Comparison of ENCODE assay signal across 8 cellular contexts in the genomic region with DNA sequence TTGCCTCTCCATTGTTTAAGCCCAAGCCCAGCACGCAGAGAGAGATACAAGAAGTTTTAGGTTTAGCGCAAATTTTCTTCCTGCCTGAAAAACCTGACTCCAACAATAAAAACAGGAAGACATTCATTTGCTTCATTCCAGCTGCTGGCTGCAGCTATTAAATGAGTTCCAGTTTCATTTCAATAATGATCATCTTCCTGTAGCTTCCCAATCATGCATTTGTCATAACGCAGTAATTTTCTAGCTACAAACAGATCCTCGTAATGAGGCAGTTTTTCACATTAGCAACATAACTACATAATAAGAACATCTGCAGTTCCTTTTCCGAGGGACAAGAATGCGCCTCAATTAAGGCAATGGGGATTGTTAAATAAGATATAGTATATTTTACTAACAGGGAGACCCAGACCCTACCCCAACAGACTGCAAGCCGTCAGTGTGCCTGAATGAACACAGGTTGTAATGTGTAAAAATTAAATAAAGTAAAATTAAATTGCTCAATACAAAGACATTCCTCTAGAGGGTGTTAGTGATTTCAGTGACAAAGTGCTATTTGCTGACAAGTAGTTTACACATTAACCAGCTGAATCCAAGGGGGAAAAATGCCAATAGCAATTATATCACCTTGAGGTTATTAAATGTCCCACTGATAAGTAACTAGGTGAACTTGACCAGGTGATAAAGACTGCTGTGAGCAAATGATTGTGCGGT.
DNase-seq lines count a peak whose midpoint lies in the region; ATAC-seq and TF ChIP-seq lines count a peak whose summit lies in the region.

No MANE protein-coding gene starts in this region.

- H3K9me3 ChIP-seq in DND-41 (ENCODE audit: insufficient read depth, low read length, severe bottlenecking), result no peaks in the 10 kb centered on the region

- no peak overlapping the region for H3K9ac ChIP-seq in DND-41 (ENCODE audit: low read depth, low read length)

- no peaks in the 10 kb centered on the region for H3K4me1 ChIP-seq in DND-41 (ENCODE audit: insufficient read depth, low read length)

- no peak overlapping the region for H3K27ac ChIP-seq in DND-41 (ENCODE audit: low read length)

- H3K79me2 ChIP-seq in DND-41 (ENCODE audit: insufficient read depth, low read length), result no peaks in the 10 kb centered on the region

- no peaks in the 10 kb centered on the region for H3K36me3 ChIP-seq in DND-41 (ENCODE audit: insufficient read depth, low read length)

- TF ChIP-seq CTCF in DND-41 (IDR thresholded peaks at IDR 0.05; ENCODE audit: borderline replicate concordance, extremely low read depth, low read length, poor library complexity, severe bottlenecking) (peak; percentile 54), choroid plexus epithelial cell (conservative IDR thresholded peaks at IDR 0.05; ENCODE audit: low read depth, low read length) (peak; percentile 42)

- no peaks in the 10 kb centered on the region for H4K20me1 ChIP-seq in DND-41 (ENCODE audit: insufficient read depth, low read length)

- no peak for ATAC-seq in DND-41 (ENCODE audit: insufficient read depth, low read depth)

- no peak overlapping the region for H2AFZ ChIP-seq in DND-41 (ENCODE audit: low read depth, low read length)

- H3K4me2 ChIP-seq in DND-41 (ENCODE audit: insufficient read depth, low read length), result no peak overlapping the region

- no peak overlapping the region for H3K4me3 ChIP-seq in DND-41 (ENCODE audit: low read depth in 1 of 2, low read length in 2 of 2)
- no peak overlapping the region for H3K4me3 ChIP-seq in choroid plexus epithelial cell (ENCODE audit: low read depth, low read length)

- DNase-seq in DND-41 (no peak), MV-4-11 (lab: John Stamatoyannopoulos, UW) (peak; percentile 42), choroid plexus epithelial cell (ENCODE audit: low read depth) (peak; percentile 39), myocyte (ENCODE audit: low read depth) (peak; percentile 28), HPDE6-E6E7 (ENCODE audit: extremely low spot score) (no peak), NCI-H187 (lab: John Stamatoyannopoulos, UW) (no peak), head of caudate nucleus (no peak), activated T-cell treated with anti-CD3 and anti-CD28 coated beads for 4 hours (no peak)

- intact Hi-C loops in head of caudate nucleus (cut with DNase I), result no loop called here

- no peaks in the 10 kb centered on the region for H3K27me3 ChIP-seq in DND-41 (ENCODE audit: insufficient read depth, low read length, poor library complexity)

Comparison
In these comparisons a context has a peak if more than half of its experiments do, and no peak if none do; other contexts are left out.
1. DNase-seq: peak in MV-4-11 (single experiment), choroid plexus epithelial cell (single experiment) and myocyte (single experiment); none in DND-41 (single experiment), HPDE6-E6E7 (single experiment), NCI-H187 (0 of 2), head of caudate nucleus (0 of 42) and activated T-cell treated with anti-CD3 and anti-CD28 coated beads for 4 hours (single experiment).